ENCODE assay signal across 27 cellular contexts in the genomic region with DNA sequence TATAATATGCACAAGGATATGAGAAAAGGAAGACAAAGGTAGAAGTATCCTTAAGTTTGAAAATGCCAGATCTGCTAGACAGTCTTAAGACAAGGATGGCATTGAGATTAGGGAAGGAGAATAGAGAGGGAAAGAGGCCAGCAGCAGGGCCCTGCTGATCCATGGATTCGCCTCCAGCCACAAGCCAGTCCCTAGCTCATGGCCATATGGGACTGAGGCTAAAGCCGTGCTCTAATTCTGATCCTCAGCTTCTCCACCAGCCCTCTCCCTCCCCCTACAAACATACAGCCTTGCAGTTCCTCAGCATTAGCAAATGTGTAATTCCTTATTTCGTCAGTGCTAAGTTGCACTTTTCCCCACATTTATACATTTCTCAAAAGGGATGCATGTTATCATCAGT. TPM values are rescaled to one million over a fixed set of nuclear protein-coding genes. Genes with fewer than 3 reads are reported as not detected.
DNase-seq lines count a peak whose midpoint lies in the region; ATAC-seq, FAIRE-seq and TF ChIP-seq lines count a peak whose summit lies in the region.
"Had no signal": no experiment of that assay in that cellular context is flagged by ENCODE, and none has a peak within 500 bp of the region (broad histone marks: within the 10 kb centered on the region; RNA-seq: fewer than 3 reads in every experiment).

No MANE protein-coding gene starts in this region.

- peaks cover 60% of the 10 kb centered on the region for H3K4me1 Mint-ChIP-seq in astrocyte (ENCODE audit: low read depth, unreplicated experiment)
- peaks cover 51% of the 10 kb centered on the region for H3K4me1 Mint-ChIP-seq in neural crest cell
- H3K4me1 Mint-ChIP-seq: activated naive CD8-positive, alpha-beta T cell treated with anti-CD3 and anti-CD28 coated beads, Interleukin-2, amount 10 ng/mL, durations not matched to agents 7 days and 5 days; neural progenitor cell had no signal

- H4K20me1 ChIP-seq in astrocyte (ENCODE audit: insufficient read depth, low read length): peaks cover 13% of the 10 kb centered on the region
- no peaks in the 10 kb centered on the region for H4K20me1 ChIP-seq in osteoblast (ENCODE audit: insufficient read depth, low read length)

- no peak for TF ChIP-seq CTCF in astrocyte (IDR thresholded peaks at IDR 0.05; ENCODE audit: insufficient read depth, low read depth, low read length)
- TF ChIP-seq CTCF in neural crest cell (conservative IDR thresholded peaks at IDR 0.05): no peak
- TF ChIP-seq CTCF in uterus (IDR thresholded peaks at IDR 0.05): no peak
- no peak for TF ChIP-seq CTCF in osteoblast (IDR thresholded peaks at IDR 0.05; ENCODE audit: extremely low read depth, low read depth, low read length)

- H3K4me3 Mint-ChIP-seq in astrocyte (ENCODE audit: unreplicated experiment) (no peak overlapping the region), neural crest cell (peak overlapping the region; percentile 24)
- H3K4me3 Mint-ChIP-seq: activated naive CD8-positive, alpha-beta T cell treated with anti-CD3 and anti-CD28 coated beads, Interleukin-2, amount 10 ng/mL, durations not matched to agents 7 days and 5 days; neural progenitor cell had no signal

- H3K27me3 Mint-ChIP-seq in astrocyte (ENCODE audit: low read depth, unreplicated experiment): no peaks in the 10 kb centered on the region
- no peaks in the 10 kb centered on the region for H3K27me3 Mint-ChIP-seq in neural crest cell (ENCODE audit: low read depth)
- H3K27me3 Mint-ChIP-seq: activated naive CD8-positive, alpha-beta T cell treated with anti-CD3 and anti-CD28 coated beads, Interleukin-2, amount 10 ng/mL, durations not matched to agents 7 days and 5 days had no signal

- H3K27ac Mint-ChIP-seq in astrocyte (ENCODE audit: unreplicated experiment) (peak overlapping the region; percentile 43), neural crest cell (ENCODE audit: unreplicated experiment) (no peak overlapping the region)
- H3K27ac Mint-ChIP-seq: activated naive CD8-positive, alpha-beta T cell treated with anti-CD3 and anti-CD28 coated beads, Interleukin-2, amount 10 ng/mL, durations not matched to agents 7 days and 5 days; neural progenitor cell had no signal

- ATAC-seq in left ventricle myocardium superior: peak; percentile 23
- ATAC-seq: K562, lower lobe of right lung had no signal

- no peaks in the 10 kb centered on the region for H3K9me3 ChIP-seq in astrocyte (ENCODE audit: insufficient read depth, low read depth, low read length)
- no peaks in the 10 kb centered on the region for H3K9me3 ChIP-seq in uterus
- H3K9me3 ChIP-seq in osteoblast (ENCODE audit: low read depth, low read length): no peaks in the 10 kb centered on the region
- H3K9me3 ChIP-seq: BE2C, lower lobe of right lung, upper lobe of left lung had no signal

- DNase-seq in left ventricle myocardium superior (no peak), cardiac septum (ENCODE audit: low spot score) (no peak), astrocyte (ENCODE audit: low read depth) (no peak), neural crest cell (ENCODE audit: low read depth, low spot score) (no peak), uterus (no peak), osteoblast (ENCODE audit: insufficient read length, low spot score, missing footprints) (no peak), NCI-H1417 treated with DMSO at 0.1 percent for 48 hours (lab: John Stamatoyannopoulos, UW) (no peak)
- no peak for DNase-seq in effector CD8-positive, alpha-beta T cell (lab: John Stamatoyannopoulos, UW)
- DNase-seq: ACHN; activated CD4-positive, alpha-beta T cell treated with anti-CD3 and anti-CD28 coated beads for 4 hours; activated CD8-positive, alpha-beta memory T cell treated with anti-CD3 and anti-CD28 coated beads for 24 hours; activated effector memory CD4-positive, alpha-beta T cell treated with anti-CD3 and anti-CD28 coated beads, Interleukin-2, amount 50 U/mL, for 16 hours; activated naive CD8-positive, alpha-beta T cell treated with anti-CD3 and anti-CD28 coated beads, Interleukin-2, amount 10 ng/mL, durations not matched to agents 7 days and 5 days; BE2C; DMS79; GF-D8; H7; lower lobe of right lung; NCI-H1436; NCI-H345; stomach; upper lobe of left lung had no signal

- H3K36me3 ChIP-seq in astrocyte (ENCODE audit: insufficient read depth, low read length) (no peaks in the 10 kb centered on the region), uterus (no peaks in the 10 kb centered on the region), osteoblast (ENCODE audit: insufficient read depth, low read length) (no peaks in the 10 kb centered on the region)
- H3K36me3 ChIP-seq: BE2C, lower lobe of right lung, stomach, upper lobe of left lung had no signal

- no peak for FAIRE-seq in astrocyte (lab: Jason Lieb, UNC)
- FAIRE-seq: GM19239, K562, keratinocyte had no signal

- H3K4me2 ChIP-seq in astrocyte (ENCODE audit: low read length) (no peak overlapping the region), osteoblast (ENCODE audit: insufficient read depth, low read length) (no peak overlapping the region)
- H3K4me2 ChIP-seq: neural progenitor cell had no signal

- intact Hi-C loops in left ventricle myocardium superior (cut with micrococcal nuclease): no loop called here
- intact Hi-C loops in cardiac septum (cut with DNase I): no loop called here
- intact Hi-C loops in uterus (cut with DNase I; ENCODE audit: low total_unique reads): no loop called here

- H3K79me2 ChIP-seq in astrocyte (ENCODE audit: insufficient read depth, low read length) (peaks cover 67% of the 10 kb centered on the region), osteoblast (ENCODE audit: insufficient read depth, low read length) (peaks cover 26% of the 10 kb centered on the region)

- H3K4me3 ChIP-seq in astrocyte (ENCODE audit: insufficient read depth, low read depth, low read length): no peak overlapping the region
- H3K4me3 ChIP-seq in uterus: no peak overlapping the region
- no peak overlapping the region for H3K4me3 ChIP-seq in osteoblast (ENCODE audit: insufficient read depth, low read length)
- H3K4me3 ChIP-seq: K562, lower lobe of right lung, neural progenitor cell, stomach, upper lobe of left lung had no signal

- H3K4me1 ChIP-seq in astrocyte (ENCODE audit: insufficient read depth, low read length) (peaks cover 12% of the 10 kb centered on the region), uterus (peaks cover 0 to 7% of the 10 kb centered on the region in 2 donors), osteoblast (ENCODE audit: insufficient read depth, low read length) (peaks cover 16% of the 10 kb centered on the region)

- no peak overlapping the region for H3K9ac ChIP-seq in astrocyte (ENCODE audit: low read length)
- H3K9ac ChIP-seq: neural progenitor cell had no signal

- H3K27me3 ChIP-seq in astrocyte (ENCODE audit: insufficient read depth, low read length): no peaks in the 10 kb centered on the region
- no peaks in the 10 kb centered on the region for H3K27me3 ChIP-seq in uterus
- no peaks in the 10 kb centered on the region for H3K27me3 ChIP-seq in osteoblast (ENCODE audit: insufficient read depth, low read length)
- H3K27me3 ChIP-seq: BE2C, neural progenitor cell, stomach, upper lobe of left lung had no signal

- H3K27ac ChIP-seq in astrocyte (ENCODE audit: low read depth, low read length) (no peak overlapping the region), uterus (peak overlapping the region; percentile 39 to 69), osteoblast (ENCODE audit: low read depth, low read length) (no peak overlapping the region)
- H3K27ac ChIP-seq: lower lobe of right lung, neural progenitor cell, RWPE1, upper lobe of left lung had no signal

- TF ChIP-seq POLR2A in uterus (IDR thresholded peaks at IDR 0.05): no peak

- H3K9me3 Mint-ChIP-seq in astrocyte (ENCODE audit: unreplicated experiment) (peaks cover 8% of the 10 kb centered on the region), neural crest cell (peaks cover 24% of the 10 kb centered on the region)

- H3K36me3 Mint-ChIP-seq in astrocyte (ENCODE audit: low read depth, unreplicated experiment) (peaks cover 8% of the 10 kb centered on the region), neural crest cell (ENCODE audit: low read depth) (peaks cover 60% of the 10 kb centered on the region)
- H3K36me3 Mint-ChIP-seq: activated naive CD8-positive, alpha-beta T cell treated with anti-CD3 and anti-CD28 coated beads, Interleukin-2, amount 10 ng/mL, durations not matched to agents 7 days and 5 days had no signal

- H2AFZ ChIP-seq in astrocyte (ENCODE audit: low read depth, low read length) (no peak overlapping the region), osteoblast (ENCODE audit: low read length) (no peak overlapping the region)
- H2AFZ ChIP-seq: neural progenitor cell had no signal

RNA-seq across cellular contexts. Expression of gene ZNF462, which starts 34.7 kb away (rescaled TPM):
- total RNA-seq in left ventricle myocardium superior: 23.0 TPM
- total RNA-seq in cardiac septum: 38.8 TPM
- 98.4 and 126 TPM in 2 replicates for total RNA-seq in astrocyte
- 195 and 199 TPM in 2 replicates for total RNA-seq in neural crest cell
- total RNA-seq in uterus: 100 to 1,000 TPM in 1 of 4 donors, 10 to 100 TPM in 3; 18.2 to 136 (median 60.1) TPM
- total RNA-seq in osteoblast: 8.3 and 9.8 TPM in 2 replicates

Comparison
In these comparisons a context has a peak if more than half of its experiments do, and no peak if none do; other contexts are left out.
1. H3K27ac ChIP-seq: peak in uterus (2 of 2); none in astrocyte (single experiment) and osteoblast (single experiment).